ENCODE assay signal across 1 cellular context in the genomic region with DNA sequence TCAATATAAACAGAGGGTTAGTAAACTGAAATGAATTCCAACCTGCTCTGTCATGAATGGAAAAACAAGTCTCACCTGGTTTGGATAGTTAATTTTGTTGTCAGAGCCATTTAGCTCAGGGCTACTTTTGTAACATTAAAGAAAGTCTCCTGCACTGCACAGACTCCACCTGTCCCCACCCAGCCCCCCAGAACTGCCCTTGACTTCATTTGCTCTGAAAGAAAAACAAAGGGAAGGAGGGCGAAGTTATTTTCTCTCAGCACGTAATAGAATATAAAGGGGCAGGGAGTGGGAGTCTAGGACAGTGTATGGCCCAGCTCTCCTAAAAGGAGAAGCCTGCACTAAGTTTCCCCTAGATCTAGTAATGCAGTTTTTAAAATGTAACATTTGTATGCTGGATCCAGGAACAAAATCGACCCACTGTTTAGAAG.
TF ChIP-seq lines count a peak whose summit lies in the region.

No MANE protein-coding gene starts in this region.

TF ChIP-seq in GM23338, 12 proteins besides CTCF, POLR2A, EP300 and RAD21 (continued from another document):
- TF ChIP-seq, protein P1, sequence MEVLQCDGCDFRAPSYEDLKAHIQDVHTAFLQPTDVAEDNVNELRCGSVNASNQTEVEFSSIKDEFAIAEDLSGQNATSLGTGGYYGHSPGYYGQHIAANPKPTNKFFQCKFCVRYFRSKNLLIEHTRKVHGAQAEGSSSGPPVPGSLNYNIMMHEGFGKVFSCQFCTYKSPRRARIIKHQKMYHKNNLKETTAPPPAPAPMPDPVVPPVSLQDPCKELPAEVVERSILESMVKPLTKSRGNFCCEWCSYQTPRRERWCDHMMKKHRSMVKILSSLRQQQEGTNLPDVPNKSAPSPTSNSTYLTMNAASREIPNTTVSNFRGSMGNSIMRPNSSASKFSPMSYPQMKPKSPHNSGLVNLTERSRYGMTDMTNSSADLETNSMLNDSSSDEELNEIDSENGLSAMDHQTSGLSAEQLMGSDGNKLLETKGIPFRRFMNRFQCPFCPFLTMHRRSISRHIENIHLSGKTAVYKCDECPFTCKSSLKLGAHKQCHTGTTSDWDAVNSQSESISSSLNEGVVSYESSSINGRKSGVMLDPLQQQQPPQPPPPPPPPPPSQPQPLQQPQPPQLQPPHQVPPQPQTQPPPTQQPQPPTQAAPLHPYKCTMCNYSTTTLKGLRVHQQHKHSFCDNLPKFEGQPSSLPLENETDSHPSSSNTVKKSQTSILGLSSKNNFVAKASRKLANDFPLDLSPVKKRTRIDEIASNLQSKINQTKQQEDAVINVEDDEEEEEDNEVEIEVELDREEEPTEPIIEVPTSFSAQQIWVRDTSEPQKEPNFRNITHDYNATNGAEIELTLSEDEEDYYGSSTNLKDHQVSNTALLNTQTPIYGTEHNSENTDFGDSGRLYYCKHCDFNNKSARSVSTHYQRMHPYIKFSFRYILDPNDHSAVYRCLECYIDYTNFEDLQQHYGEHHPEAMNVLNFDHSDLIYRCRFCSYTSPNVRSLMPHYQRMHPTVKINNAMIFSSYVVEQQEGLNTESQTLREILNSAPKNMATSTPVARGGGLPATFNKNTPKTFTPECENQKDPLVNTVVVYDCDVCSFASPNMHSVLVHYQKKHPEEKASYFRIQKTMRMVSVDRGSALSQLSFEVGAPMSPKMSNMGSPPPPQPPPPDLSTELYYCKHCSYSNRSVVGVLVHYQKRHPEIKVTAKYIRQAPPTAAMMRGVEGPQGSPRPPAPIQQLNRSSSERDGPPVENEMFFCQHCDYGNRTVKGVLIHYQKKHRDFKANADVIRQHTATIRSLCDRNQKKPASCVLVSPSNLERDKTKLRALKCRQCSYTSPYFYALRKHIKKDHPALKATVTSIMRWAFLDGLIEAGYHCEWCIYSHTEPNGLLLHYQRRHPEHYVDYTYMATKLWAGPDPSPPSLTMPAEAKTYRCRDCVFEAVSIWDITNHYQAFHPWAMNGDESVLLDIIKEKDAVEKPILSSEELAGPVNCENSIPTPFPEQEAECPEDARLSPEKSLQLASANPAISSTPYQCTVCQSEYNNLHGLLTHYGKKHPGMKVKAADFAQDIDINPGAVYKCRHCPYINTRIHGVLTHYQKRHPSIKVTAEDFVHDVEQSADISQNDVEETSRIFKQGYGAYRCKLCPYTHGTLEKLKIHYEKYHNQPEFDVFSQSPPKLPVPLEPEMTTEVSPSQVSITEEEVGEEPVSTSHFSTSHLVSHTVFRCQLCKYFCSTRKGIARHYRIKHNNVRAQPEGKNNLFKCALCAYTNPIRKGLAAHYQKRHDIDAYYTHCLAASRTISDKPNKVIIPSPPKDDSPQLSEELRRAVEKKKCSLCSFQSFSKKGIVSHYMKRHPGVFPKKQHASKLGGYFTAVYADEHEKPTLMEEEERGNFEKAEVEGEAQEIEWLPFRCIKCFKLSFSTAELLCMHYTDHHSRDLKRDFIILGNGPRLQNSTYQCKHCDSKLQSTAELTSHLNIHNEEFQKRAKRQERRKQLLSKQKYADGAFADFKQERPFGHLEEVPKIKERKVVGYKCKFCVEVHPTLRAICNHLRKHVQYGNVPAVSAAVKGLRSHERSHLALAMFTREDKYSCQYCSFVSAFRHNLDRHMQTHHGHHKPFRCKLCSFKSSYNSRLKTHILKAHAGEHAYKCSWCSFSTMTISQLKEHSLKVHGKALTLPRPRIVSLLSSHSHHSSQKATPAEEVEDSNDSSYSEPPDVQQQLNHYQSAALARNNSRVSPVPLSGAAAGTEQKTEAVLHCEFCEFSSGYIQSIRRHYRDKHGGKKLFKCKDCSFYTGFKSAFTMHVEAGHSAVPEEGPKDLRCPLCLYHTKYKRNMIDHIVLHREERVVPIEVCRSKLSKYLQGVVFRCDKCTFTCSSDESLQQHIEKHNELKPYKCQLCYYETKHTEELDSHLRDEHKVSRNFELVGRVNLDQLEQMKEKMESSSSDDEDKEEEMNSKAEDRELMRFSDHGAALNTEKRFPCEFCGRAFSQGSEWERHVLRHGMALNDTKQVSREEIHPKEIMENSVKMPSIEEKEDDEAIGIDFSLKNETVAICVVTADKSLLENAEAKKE (CRISPR knock-in tag; IDR thresholded peaks at IDR 0.05): no peak
- no peak for TF ChIP-seq REST (IDR thresholded peaks at IDR 0.05; ENCODE audit: unreplicated experiment)
- no peak for TF ChIP-seq ZNF331 (CRISPR knock-in tag; IDR thresholded peaks at IDR 0.05; ENCODE audit: low read depth)
- TF ChIP-seq, protein P2, sequence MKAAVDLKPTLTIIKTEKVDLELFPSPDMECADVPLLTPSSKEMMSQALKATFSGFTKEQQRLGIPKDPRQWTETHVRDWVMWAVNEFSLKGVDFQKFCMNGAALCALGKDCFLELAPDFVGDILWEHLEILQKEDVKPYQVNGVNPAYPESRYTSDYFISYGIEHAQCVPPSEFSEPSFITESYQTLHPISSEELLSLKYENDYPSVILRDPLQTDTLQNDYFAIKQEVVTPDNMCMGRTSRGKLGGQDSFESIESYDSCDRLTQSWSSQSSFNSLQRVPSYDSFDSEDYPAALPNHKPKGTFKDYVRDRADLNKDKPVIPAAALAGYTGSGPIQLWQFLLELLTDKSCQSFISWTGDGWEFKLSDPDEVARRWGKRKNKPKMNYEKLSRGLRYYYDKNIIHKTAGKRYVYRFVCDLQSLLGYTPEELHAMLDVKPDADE (IDR thresholded peaks at IDR 0.05): no peak
- TF ChIP-seq ZNF114 (CRISPR knock-in tag; IDR thresholded peaks at IDR 0.05): no peak
